Comparison of ENCODE assay signal across 26 cellular contexts in the genomic region with DNA sequence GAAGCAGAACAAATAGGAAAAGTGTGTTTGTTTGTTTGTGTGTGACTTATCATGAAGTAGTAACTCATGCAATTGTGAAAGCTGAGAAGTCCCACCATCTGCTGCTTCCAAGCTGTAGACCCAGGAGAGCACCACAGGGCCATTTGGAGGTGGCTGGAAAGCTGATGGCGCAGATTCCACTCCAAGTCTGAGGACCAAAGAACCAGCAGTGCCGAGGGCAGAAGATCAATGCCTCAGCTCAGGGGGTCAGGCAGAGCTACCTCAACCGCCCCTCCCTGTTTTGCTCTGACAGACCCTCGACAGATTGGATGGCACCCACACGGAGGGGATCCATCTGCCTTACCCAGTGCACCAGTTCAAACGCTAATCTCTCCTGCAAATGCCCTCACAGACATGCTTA.
"Had no signal": no experiment of that assay in that cellular context is flagged by ENCODE, and none has a peak within 500 bp of the region (broad histone marks: within the 10 kb centered on the region; RNA-seq: fewer than 3 reads in every experiment).

No MANE protein-coding gene starts in this region.

- H3K27me3 ChIP-seq: ascending aorta, cardiac muscle cell, upper lobe of left lung, vagina had no signal

- H3K4me1 ChIP-seq: ascending aorta, gastroesophageal sphincter, parathyroid adenoma, psoas muscle, spleen, upper lobe of left lung, vagina had no signal

- H3K4me3 ChIP-seq: ascending aorta, cardiac muscle cell, coronary artery, dorsolateral prefrontal cortex, gastroesophageal sphincter, hepatocyte, psoas muscle, spleen, upper lobe of left lung, vagina had no signal

- DNase-seq: activated CD4-positive, alpha-beta memory T cell treated with anti-CD3 and anti-CD28 coated beads, Interleukin-2, amount 10 ng/mL, durations not matched to agents 7 days and 5 days; activated CD4-positive, alpha-beta T cell treated with anti-CD3 and anti-CD28 coated beads for 1 hour; activated CD4-positive, alpha-beta T cell treated with anti-CD3 and anti-CD28 coated beads, Interleukin-2, amount 10 ng/mL, durations not matched to agents 7 days and 5 days; activated gamma-delta T cell; activated naive CD4-positive, alpha-beta T cell treated with anti-CD3 and anti-CD28 coated beads, Interleukin-2, amount 10 ng/mL, durations not matched to agents 7 days and 5 days; activated naive CD8-positive, alpha-beta T cell treated with anti-CD3 and anti-CD28 coated beads, Interleukin-2, amount 10 ng/mL, durations not matched to agents 7 days and 5 days; cerebellar nuclear complex; dorsolateral prefrontal cortex; effector memory CD4-positive, alpha-beta T cell; left cardiac atrium; naive B cell; nucleus accumbens; psoas muscle; spleen; stimulated activated CD4-positive, alpha-beta T cell treated with anti-CD3 and anti-CD28 coated beads, Interleukin-2, amount 100 ng/mL, for 48 hours; substantia nigra; T-helper 2 cell; upper lobe of left lung had no signal

- H3K27ac ChIP-seq: ascending aorta, cardiac muscle cell, coronary artery, dorsolateral prefrontal cortex, gastroesophageal sphincter, hepatocyte, parathyroid adenoma, psoas muscle, spleen, upper lobe of left lung, vagina had no signal

- H3K36me3 ChIP-seq: ascending aorta, cardiac muscle cell, gastroesophageal sphincter, spleen, upper lobe of left lung, vagina had no signal

- H3K9me3 ChIP-seq: ascending aorta, psoas muscle, vagina had no signal

- ATAC-seq: gastroesophageal sphincter, left cardiac atrium, psoas muscle, WTC11 had no signal
